In genomic region chr14:77375973-77376372, GRCh38 we compare ENCODE assay signal across 8 cellular contexts. TPM values are rescaled to one million over a fixed set of nuclear protein-coding genes. Genes with fewer than 3 reads are reported as not detected.
DNase-seq lines count a peak whose midpoint lies in the region; ATAC-seq and TF ChIP-seq lines count a peak whose summit lies in the region.

No MANE protein-coding gene starts in this region.

- no peak overlapping the region for H3K23ac ChIP-seq in trophoblast cell (ENCODE audit: low read length)

- WGBS in trophoblast cell (ENCODE audit: extremely low coverage, insufficient coverage, insufficient read length), result no CpG with 5 or more reads among the region's 7 CpGs

- peak overlapping the region; percentile 99 for H3K27ac ChIP-seq in DOHH2 (ENCODE audit: low read depth, low read length)
- no peak overlapping the region for H3K27ac ChIP-seq in trophoblast cell (ENCODE audit: low read depth, low read length)

- H3K4me2 ChIP-seq in DOHH2 (ENCODE audit: low read length) (peak overlapping the region; percentile 80), trophoblast cell (ENCODE audit: low read length) (peak overlapping the region; percentile 90)

- H3F3A ChIP-seq in DOHH2 (ENCODE audit: control insufficient read depth, insufficient read depth), result peaks cover 36% of the 10 kb centered on the region

- H3K14ac ChIP-seq in trophoblast cell (ENCODE audit: low read length), result no peak overlapping the region

- H3K4me1 ChIP-seq in DOHH2 (ENCODE audit: control insufficient read depth, low read length) (peaks cover 51% of the 10 kb centered on the region), trophoblast cell (ENCODE audit: control insufficient read depth in 1 of 2, insufficient read depth in 2 of 2, low read length in 2 of 2) (peaks cover 4 to 12% of the 10 kb centered on the region in 2 experiments)

- H2BK12ac ChIP-seq in trophoblast cell (ENCODE audit: low read length), result no peak overlapping the region

- H3K4me3 ChIP-seq in DOHH2 (ENCODE audit: low read length), result peak overlapping the region; percentile 99
- H3K4me3 ChIP-seq in epithelial cell of proximal tubule (ENCODE audit: low read depth, low read length), result peak overlapping the region; percentile 90
- peak overlapping the region; percentile 93 for H3K4me3 ChIP-seq in trophoblast cell (ENCODE audit: low read depth, low read length)

- H4K12ac ChIP-seq in trophoblast cell (ENCODE audit: low read depth, low read length), result no peak overlapping the region

- peaks cover 8% of the 10 kb centered on the region for H3K79me1 ChIP-seq in trophoblast cell (ENCODE audit: low read length)

- no peak for ATAC-seq in GM18858 (IDR thresholded peaks at IDR 0.05; ENCODE audit: unreplicated experiment)

- no peak overlapping the region for H3K4ac ChIP-seq in trophoblast cell (ENCODE audit: low read depth, low read length)

- no peaks in the 10 kb centered on the region for H4K20me1 ChIP-seq in DOHH2 (ENCODE audit: control insufficient read depth, insufficient read depth, low read depth, low read length)

- no peak overlapping the region for H2BK120ac ChIP-seq in trophoblast cell (ENCODE audit: insufficient read depth, low read length, poor library complexity)

- H2AK5ac ChIP-seq in trophoblast cell (ENCODE audit: low read length), result no peak overlapping the region

- no peak overlapping the region for H2BK5ac ChIP-seq in trophoblast cell (ENCODE audit: low read depth, low read length, poor library complexity)

- H3K9ac ChIP-seq in trophoblast cell (ENCODE audit: low read length), result no peak overlapping the region

- H2AFZ ChIP-seq in trophoblast cell (ENCODE audit: insufficient read depth, low read length, poor library complexity), result peak overlapping the region; percentile 48

- H3K18ac ChIP-seq in trophoblast cell (ENCODE audit: low read length), result peak overlapping the region; percentile 22

- peak overlapping the region; percentile 41 for H4K8ac ChIP-seq in trophoblast cell (ENCODE audit: low read depth, low read length)

- no peak for TF ChIP-seq CTCF in DOHH2 (IDR thresholded peaks at IDR 0.05; ENCODE audit: low read depth, low read length, poor library complexity, severe bottlenecking)
- no peak for TF ChIP-seq CTCF in epithelial cell of proximal tubule (conservative IDR thresholded peaks at IDR 0.05; ENCODE audit: low read depth, low read length)

- H3K36me3 ChIP-seq in DOHH2 (ENCODE audit: control insufficient read depth, low read length), result peaks cover 47% of the 10 kb centered on the region
- no peaks in the 10 kb centered on the region for H3K36me3 ChIP-seq in trophoblast cell (ENCODE audit: control insufficient read depth in 1 of 2, insufficient read depth in 2 of 2, low read length in 2 of 2)

- no peaks in the 10 kb centered on the region for H3K9me2 ChIP-seq in DOHH2 (replicated peaks; ENCODE audit: control insufficient read depth, low read length)

- H3K9me3 ChIP-seq in DOHH2 (ENCODE audit: control insufficient read depth, insufficient read depth, low read length) (no peaks in the 10 kb centered on the region), trophoblast cell (ENCODE audit: insufficient read depth, low read depth, low read length) (no peaks in the 10 kb centered on the region)

- DNase-seq in NCI-H2227 treated with DMSO at 0.1 percent for 48 hours (lab: John Stamatoyannopoulos, UW), result peak; percentile 6
- no peak for DNase-seq in epithelial cell of proximal tubule (ENCODE audit: low read depth)
- DNase-seq in trophoblast cell, result no peak
- DNase-seq in NCI-H446 treated with DMSO at 0.1 percent for 48 hours (lab: John Stamatoyannopoulos, UW), result no peak
- no peak for DNase-seq in NCI-H1694 treated with DMSO at 0.1 percent for 48 hours (lab: John Stamatoyannopoulos, UW)
- DNase-seq in NCI-H1092 treated with DMSO at 0.1 percent for 48 hours (lab: John Stamatoyannopoulos, UW), result no peak

- H4K91ac ChIP-seq in trophoblast cell (ENCODE audit: low read depth, low read length), result no peak overlapping the region

- no peaks in the 10 kb centered on the region for H3K27me3 ChIP-seq in DOHH2 (ENCODE audit: control insufficient read depth, low read length)
- no peaks in the 10 kb centered on the region for H3K27me3 ChIP-seq in trophoblast cell (ENCODE audit: insufficient read depth, low read length)

- H3K79me2 ChIP-seq in DOHH2 (ENCODE audit: control insufficient read depth, low read length) (peaks cover 51% of the 10 kb centered on the region), trophoblast cell (ENCODE audit: control insufficient read depth, insufficient read depth, low read length, poor library complexity) (peaks cover 6% of the 10 kb centered on the region)

RNA-seq across cellular contexts. Expression of gene TMED8, which starts 0.9 kb away (rescaled TPM):
- 9.9 and 10.1 TPM in 2 replicates for total RNA-seq in epithelial cell of proximal tubule
- polyA plus RNA-seq in trophoblast cell (2013), result 5.9 and 6.0 TPM in 2 replicates

RNA-seq across cellular contexts. Expression of gene SAMD15, which starts 1.2 kb away (rescaled TPM):
- 0.40 and 0.58 TPM in 2 replicates for total RNA-seq in epithelial cell of proximal tubule
- polyA plus RNA-seq in trophoblast cell (2013), result 0.41 and 0.50 TPM in 2 replicates

RNA-seq across cellular contexts. Expression of gene NOXRED1, which starts 47.4 kb away (rescaled TPM):
- total RNA-seq in epithelial cell of proximal tubule, result not detected in 2 replicates
- polyA plus RNA-seq in trophoblast cell (2013), result 0.15 and 0.22 TPM in 2 replicates

RNA-seq across cellular contexts. Expression of gene GSTZ1, which starts 55.1 kb away (rescaled TPM):
- total RNA-seq in epithelial cell of proximal tubule, result 23.8 and 36.1 TPM in 2 replicates
- 12.9 and 13.5 TPM in 2 replicates for polyA plus RNA-seq in trophoblast cell (2013)

RNA-seq across cellular contexts. Expression of gene POMT2, which starts 55.3 kb away (rescaled TPM):
- 15.5 and 17.8 TPM in 2 replicates for total RNA-seq in epithelial cell of proximal tubule
- polyA plus RNA-seq in trophoblast cell (2013), result 14.1 and 14.9 TPM in 2 replicates
